13 cellular contexts compared by ENCODE assay signal in the genomic region with DNA sequence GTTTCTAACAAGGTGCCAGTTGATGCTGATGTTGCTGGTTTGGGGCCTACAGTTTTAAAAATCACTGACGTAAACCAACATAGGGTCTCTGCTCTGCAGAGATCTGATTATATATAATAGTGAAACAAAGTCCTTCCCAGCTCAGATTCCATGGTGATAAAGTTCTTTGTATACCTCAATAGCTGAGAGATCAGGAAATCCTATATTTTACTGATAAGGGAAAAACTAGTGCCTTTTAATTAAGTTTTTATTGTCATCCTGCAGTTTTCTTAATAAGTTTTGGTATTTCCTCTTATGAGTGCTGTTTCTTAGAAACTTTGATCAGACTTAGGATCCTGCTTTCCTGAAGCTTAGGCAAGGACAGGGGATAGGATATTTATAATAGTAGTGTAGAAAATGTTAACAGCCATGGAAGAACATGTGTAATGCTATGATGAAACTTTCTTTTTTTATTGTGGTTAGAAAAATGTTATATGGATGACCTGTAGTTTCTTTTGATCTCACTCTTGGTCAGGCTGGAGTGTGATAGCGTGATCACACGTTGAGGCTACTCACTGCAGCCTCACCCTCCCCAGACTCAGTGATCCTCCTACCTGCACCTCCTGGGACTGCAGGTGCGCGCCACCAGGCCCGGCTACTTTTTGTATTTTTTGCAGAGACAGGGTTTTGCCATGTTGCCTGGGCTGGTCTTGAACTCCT. TPM values are rescaled to one million over a fixed set of nuclear protein-coding genes. Genes with fewer than 3 reads are reported as not detected.
DNase-seq lines count a peak whose midpoint lies in the region; ATAC-seq, FAIRE-seq and TF ChIP-seq lines count a peak whose summit lies in the region.
"Had no signal": no experiment of that assay in that cellular context is flagged by ENCODE, and none has a peak within 500 bp of the region (broad histone marks: within the 10 kb centered on the region; RNA-seq: fewer than 3 reads in every experiment).

No MANE protein-coding gene starts in this region.

- H3K9ac ChIP-seq in HepG2 (ENCODE audit: insufficient read depth, low read depth, low read length): no peak overlapping the region

- H3K9me3 ChIP-seq in HepG2 (ENCODE audit: low read length): no peaks in the 10 kb centered on the region
- H3K9me3 ChIP-seq in right lobe of liver: no peaks in the 10 kb centered on the region
- H3K9me3 ChIP-seq in stomach: no peaks in the 10 kb centered on the region
- H3K9me3 ChIP-seq: esophagus muscularis mucosa, lower lobe of right lung, suprapubic skin had no signal

- FAIRE-seq in HepG2 (lab: Jason Lieb, UNC): no peak

- H4K20me1 ChIP-seq in HepG2 (ENCODE audit: insufficient read depth, low read length): peaks cover 80% of the 10 kb centered on the region

- H3K4me3 ChIP-seq in HepG2 (replicated peaks in 1 of 3; ENCODE audit: insufficient read depth in 1 of 3, low read depth in 2 of 3, low read length in 3 of 3): no peak overlapping the region
- H3K4me3 ChIP-seq in right lobe of liver: no peak overlapping the region
- H3K4me3 ChIP-seq in epithelial cell of esophagus (ENCODE audit: low read length): no peak overlapping the region
- no peak overlapping the region for H3K4me3 ChIP-seq in stomach
- H3K4me3 ChIP-seq: esophagus muscularis mucosa, lower lobe of right lung, suprapubic skin had no signal

- peak; percentile 53 for ATAC-seq in HepG2
- no peak for ATAC-seq in right lobe of liver
- ATAC-seq in stimulated activated naive CD8-positive, alpha-beta T cell treated with anti-CD3 and anti-CD28 coated beads, Interleukin-15, Interleukin-2, amounts not matched to agents 100 U/mL and 50 U/mL, for 24 hours: peak; percentile 72
- ATAC-seq in HG02588 (IDR thresholded peaks at IDR 0.05; ENCODE audit: unreplicated experiment): no peak
- ATAC-seq: lower lobe of right lung had no signal

- no peak for TF ChIP-seq RAD21 in HepG2 (CRISPR knock-in tag; IDR thresholded peaks at IDR 0.05)

- H3K4me1 ChIP-seq in HepG2 (ENCODE audit: insufficient read depth, low read length) (peaks cover 14% of the 10 kb centered on the region), right lobe of liver (peaks cover 0 to 13% (median 7%) of the 10 kb centered on the region in 4 donors), stomach (peaks cover 19 to 89% (median 57%) of the 10 kb centered on the region in 4 donors)

- H3K27me3 ChIP-seq in HepG2 (ENCODE audit: control insufficient read depth in 1 of 2, insufficient read depth in 2 of 2, low read length in 2 of 2) (no peaks in the 10 kb centered on the region), right lobe of liver (no peaks in the 10 kb centered on the region), stomach (no peaks in the 10 kb centered on the region)
- H3K27me3 ChIP-seq: esophagus muscularis mucosa, suprapubic skin had no signal

- no peak overlapping the region for H3K4me2 ChIP-seq in HepG2 (ENCODE audit: low read depth, low read length)

- TF ChIP-seq POLR2A in HepG2 (IDR thresholded peaks at IDR 0.05; ENCODE audit: insufficient read depth in 1 of 2, low read depth in 2 of 2, low read length in 2 of 2) (no peak), right lobe of liver (IDR thresholded peaks at IDR 0.05) (no peak), stomach (IDR thresholded peaks at IDR 0.05) (no peak)

- no peak overlapping the region for H2AFZ ChIP-seq in HepG2 (ENCODE audit: low read length)

- in situ Hi-C loops in HepG2 (cut with HindIII; ENCODE audit: extremely low pct_ligation_motif_present, low pct_unique_long_range_greater_than_20kb): no loop called here

- TF ChIP-seq EP300 in HepG2 (IDR thresholded peaks at IDR 0.05; ENCODE audit: low read depth in 2 of 2, low read length in 2 of 2) (no peak), HepG2 (CRISPR knock-in tag; IDR thresholded peaks at IDR 0.05; ENCODE audit: borderline replicate concordance) (no peak), stomach (IDR thresholded peaks at IDR 0.05) (no peak)

- POLR2A ChIA-PET in HepG2 (lab: Yijun Ruan, JAX): no interaction called here

- TF ChIP-seq CTCF in HepG2 (CRISPR knock-in tag; IDR thresholded peaks at IDR 0.05): no peak
- TF ChIP-seq CTCF in right lobe of liver (IDR thresholded peaks at IDR 0.05): no peak
- TF ChIP-seq CTCF in epithelial cell of esophagus (IDR thresholded peaks at IDR 0.05; ENCODE audit: insufficient read depth, low read depth, low read length, missing control alignments): peak; percentile 31
- TF ChIP-seq CTCF in stomach (IDR thresholded peaks at IDR 0.05): peak in 1 of 7 experiments; percentile 10

- BruUV-seq in HepG2 (replicated peaks; lab: Mats Ljungman, UMichigan): no TSS peak

- 98% methylated on average over 6 of the region's 6 CpGs for WGBS in HepG2 (ENCODE audit: low lambda C conversion rate)
- 83% methylated on average over 6 of the region's 6 CpGs for WGBS in right lobe of liver (ENCODE audit: insufficient coverage, low coverage, low lambda C conversion rate, missing lambda C conversion rate)
- WGBS in stomach, 5 donors: 74 to 90% (median 88%) methylated on average over 6 of the region's 6 CpGs

- H3K79me2 ChIP-seq in HepG2 (ENCODE audit: insufficient read depth, low read length): peaks cover 90% of the 10 kb centered on the region

- intact Hi-C loops in HepG2 (cut with micrococcal nuclease; ENCODE audit: unreplicated experiment) (no loop called here), right lobe of liver (cut with DNase I) (no loop called here), stomach (cut with DNase I; ENCODE audit: low total_unique reads) (no loop called here)

- H3K27ac ChIP-seq in HepG2 (ENCODE audit: extremely low read length, insufficient read depth, low read length) (no peak overlapping the region), right lobe of liver (no peak overlapping the region), stomach (no peak overlapping the region)
- H3K27ac ChIP-seq: esophagus muscularis mucosa, lower lobe of right lung, suprapubic skin had no signal

- CTCF ChIA-PET in HepG2 (lab: Yijun Ruan, JAX; ENCODE audit: low intra/inter-chr PET ratio, low total read pairs): no interaction called here

- DNase-seq in HepG2 (ENCODE audit: low spot score): no peak
- DNase-seq in right lobe of liver: no peak
- peak; percentile 46 for DNase-seq in RKO (ENCODE audit: low spot score)
- no peak for DNase-seq in epithelial cell of esophagus (ENCODE audit: low read depth)
- DNase-seq in stimulated activated naive CD8-positive, alpha-beta T cell treated with anti-CD3 and anti-CD28 coated beads, Interleukin-15, Interleukin-2, amounts not matched to agents 100 U/mL and 50 U/mL, for 24 hours: peak; percentile 27
- DNase-seq in COLO668 (lab: John Stamatoyannopoulos, UW; ENCODE audit: unreplicated experiment): no peak
- no peak for DNase-seq in stomach
- DNase-seq: COR-L47, lower lobe of right lung, NCI-H748 treated with DMSO at 0.1 percent for 48 hours had no signal

- H3K36me3 ChIP-seq in HepG2 (replicated peaks in 1 of 2; ENCODE audit: control insufficient read depth in 1 of 2, insufficient read depth in 2 of 2, low read length in 2 of 2) (peaks cover 2 to 28% of the 10 kb centered on the region in 2 experiments; a peak in 4 of 5 replicates), right lobe of liver (peaks cover 0 to 9% (median 2%) of the 10 kb centered on the region in 4 donors), stomach (peaks cover 7 to 32% (median 18%) of the 10 kb centered on the region in 4 donors)

RNA-seq across cellular contexts. Expression of gene CAPRIN1, which starts 14.1 kb away (rescaled TPM):
- total RNA-seq in HepG2 (2016; rRNA removed; fragmentation: Illumina TruSeq; extraction: Trizol) (162 and 284 TPM in 2 replicates), right lobe of liver (10 to 100 TPM; 60.0 to 87.6 (median 71.2) TPM), stomach (100 to 1,000 TPM in 4 of 5 donors, 10 to 100 TPM in 1; 95.0 to 290 (median 140) TPM)
- 44.8 and 58.6 TPM in 2 replicates for total RNA-seq in HepG2 (2016; cell fraction: cytosol; rRNA removed; fragmentation: Illumina TruSeq; extraction: Trizol; ENCODE audit: low read depth)
- 162 and 279 TPM in 2 replicates for total RNA-seq in HepG2 (2016; cell fraction: insoluble cytoplasmic fraction; rRNA removed; fragmentation: Illumina TruSeq; extraction: Trizol)
- 104 and 119 TPM in 2 replicates for total RNA-seq in HepG2 (2016; cell fraction: membrane; rRNA removed; fragmentation: Illumina TruSeq; extraction: Trizol)
- total RNA-seq in HepG2 (2016; cell fraction: nucleus; rRNA removed; fragmentation: Illumina TruSeq; extraction: Trizol): 189 and 204 TPM in 2 replicates
- polyA plus RNA-seq in HepG2 (2011; rRNA removed) (94.9 and 114 TPM in 2 replicates), stomach (10 to 100 TPM; 57.2 to 71.6 (median 60.8) TPM)
- 74.4 and 98.8 TPM in 2 replicates for polyA plus RNA-seq in HepG2 (2011; cell fraction: cytosol; rRNA removed)
- polyA plus RNA-seq in HepG2 (2011; cell fraction: nucleus; rRNA removed): 51.0 and 58.1 TPM in 2 replicates
- 80.9 and 114 TPM in 2 replicates for polyA plus RNA-seq in HepG2 (2012)
- polyA plus RNA-seq in HepG2 (2016; cell fraction: cytosol; fragmentation: Illumina TruSeq; extraction: Trizol; ENCODE audit: low read depth): 16.0 and 18.8 TPM in 2 replicates
- 277 and 286 TPM in 2 replicates for polyA plus RNA-seq in HepG2 (2016; cell fraction: insoluble cytoplasmic fraction; fragmentation: Illumina TruSeq; extraction: Trizol; ENCODE audit: low read depth)
- 61.3 and 64.2 TPM in 2 replicates for polyA plus RNA-seq in HepG2 (2016; cell fraction: membrane; fragmentation: Illumina TruSeq; extraction: Trizol; ENCODE audit: low read depth)
- 144 and 159 TPM in 2 replicates for polyA plus RNA-seq in HepG2 (2016; cell fraction: nucleus; fragmentation: Illumina TruSeq; extraction: Trizol; ENCODE audit: insufficient read depth, low read depth)
- polyA minus RNA-seq in HepG2 (2011; rRNA and poly(A)+ RNA removed; ENCODE audit: low replicate concordance): 229 and 694 TPM in 2 replicates
- 122 and 129 TPM in 2 replicates for polyA minus RNA-seq in HepG2 (2011; cell fraction: cytosol; rRNA and poly(A)+ RNA removed)
- polyA minus RNA-seq in HepG2 (2011; cell fraction: nucleus; rRNA and poly(A)+ RNA removed): 193 and 204 TPM in 2 replicates

RNA-seq across cellular contexts. Expression of gene NAT10, which starts 39.8 kb away (rescaled TPM):
- total RNA-seq in HepG2 (2016; rRNA removed; fragmentation: Illumina TruSeq; extraction: Trizol) (51.9 and 68.5 TPM in 2 replicates), right lobe of liver (10 to 100 TPM; 11.9 to 22.9 (median 19.1) TPM), stomach (100 to 1,000 TPM in 1 of 5 donors, 10 to 100 TPM in 4; 16.0 to 245 (median 30.4) TPM)
- 11.7 and 14.5 TPM in 2 replicates for total RNA-seq in HepG2 (2016; cell fraction: cytosol; rRNA removed; fragmentation: Illumina TruSeq; extraction: Trizol; ENCODE audit: low read depth)
- 51.3 and 65.0 TPM in 2 replicates for total RNA-seq in HepG2 (2016; cell fraction: insoluble cytoplasmic fraction; rRNA removed; fragmentation: Illumina TruSeq; extraction: Trizol)
- total RNA-seq in HepG2 (2016; cell fraction: membrane; rRNA removed; fragmentation: Illumina TruSeq; extraction: Trizol): 23.4 and 24.4 TPM in 2 replicates
- 52.2 and 52.3 TPM in 2 replicates for total RNA-seq in HepG2 (2016; cell fraction: nucleus; rRNA removed; fragmentation: Illumina TruSeq; extraction: Trizol)
- polyA plus RNA-seq in HepG2 (2011; rRNA removed) (33.9 TPM in 2 replicates), stomach (10 to 100 TPM; 13.0 to 27.2 (median 15.5) TPM)
- 22.9 and 27.5 TPM in 2 replicates for polyA plus RNA-seq in HepG2 (2011; cell fraction: cytosol; rRNA removed)
- 49.7 and 54.1 TPM in 2 replicates for polyA plus RNA-seq in HepG2 (2011; cell fraction: nucleus; rRNA removed)
- polyA plus RNA-seq in HepG2 (2012): 26.7 and 33.0 TPM in 2 replicates
- 5.2 and 5.6 TPM in 2 replicates for polyA plus RNA-seq in HepG2 (2016; cell fraction: cytosol; fragmentation: Illumina TruSeq; extraction: Trizol; ENCODE audit: low read depth)
- 56.8 and 61.8 TPM in 2 replicates for polyA plus RNA-seq in HepG2 (2016; cell fraction: insoluble cytoplasmic fraction; fragmentation: Illumina TruSeq; extraction: Trizol; ENCODE audit: low read depth)
- 12.1 and 13.5 TPM in 2 replicates for polyA plus RNA-seq in HepG2 (2016; cell fraction: membrane; fragmentation: Illumina TruSeq; extraction: Trizol; ENCODE audit: low read depth)
- polyA plus RNA-seq in HepG2 (2016; cell fraction: nucleus; fragmentation: Illumina TruSeq; extraction: Trizol; ENCODE audit: insufficient read depth, low read depth): 73.3 and 79.4 TPM in 2 replicates
- polyA minus RNA-seq in HepG2 (2011; rRNA and poly(A)+ RNA removed; ENCODE audit: low replicate concordance): 94.6 and 150 TPM in 2 replicates
- polyA minus RNA-seq in HepG2 (2011; cell fraction: cytosol; rRNA and poly(A)+ RNA removed): 36.1 and 49.2 TPM in 2 replicates
- polyA minus RNA-seq in HepG2 (2011; cell fraction: nucleus; rRNA and poly(A)+ RNA removed): 60.5 and 63.5 TPM in 2 replicates

Comparison
In these comparisons a context has a peak if more than half of its experiments do, and no peak if none do; other contexts are left out.
1. ATAC-seq: peak in HepG2 (single experiment) and stimulated activated naive CD8-positive, alpha-beta T cell treated with anti-CD3 and anti-CD28 coated beads, Interleukin-15, Interleukin-2, amounts not matched to agents 100 U/mL and 50 U/mL, for 24 hours (single experiment); none in right lobe of liver (0 of 4) and HG02588 (single experiment).
2. DNase-seq: peak in RKO (single experiment) and stimulated activated naive CD8-positive, alpha-beta T cell treated with anti-CD3 and anti-CD28 coated beads, Interleukin-15, Interleukin-2, amounts not matched to agents 100 U/mL and 50 U/mL, for 24 hours (single experiment); none in HepG2 (single experiment), right lobe of liver (0 of 3), epithelial cell of esophagus (single experiment), COLO668 (single experiment) and stomach (single experiment).